Comparison of ENCODE assay signal across 25 cellular contexts in the genomic region with DNA sequence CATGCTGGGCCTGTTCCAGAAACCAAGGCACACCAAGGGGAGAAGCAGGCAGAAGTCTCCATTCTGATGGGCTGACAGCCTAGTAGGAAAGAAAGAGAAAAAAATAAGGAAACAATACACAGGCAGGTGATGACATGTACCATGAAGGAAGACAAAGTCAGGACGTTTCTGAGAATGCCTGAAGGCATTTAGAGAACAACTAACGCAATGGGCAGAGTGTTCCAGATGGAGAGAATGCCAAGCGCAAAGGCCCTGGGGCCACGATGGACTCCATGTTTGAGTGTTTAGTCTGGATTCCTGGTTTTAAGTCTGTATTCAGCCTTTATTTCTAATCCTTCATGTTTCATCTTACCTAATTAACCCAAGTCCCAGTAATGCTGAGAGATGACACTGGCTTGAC.
"Had no signal": no experiment of that assay in that cellular context is flagged by ENCODE, and none has a peak within 500 bp of the region (broad histone marks: within the 10 kb centered on the region; RNA-seq: fewer than 3 reads in every experiment).

No MANE protein-coding gene starts in this region.

- DNase-seq: activated B cell treated with CpG ODN at 0.5 μM for 24 hours; activated CD4-positive, alpha-beta T cell treated with anti-CD3 and anti-CD28 coated beads for 1 hour; activated CD4-positive, alpha-beta T cell treated with anti-CD3 and anti-CD28 coated beads, Interleukin-2, amount 10 ng/mL, durations not matched to agents 24 days and 14 days; activated CD4-positive, alpha-beta T cell treated with anti-CD3 and anti-CD28 coated beads, Interleukin-2, amount 50 U/mL, for 48 hours; activated gamma-delta T cell; activated naive CD4-positive, alpha-beta T cell treated with anti-CD3 and anti-CD28 coated beads for 36 hours; activated T-cell treated with anti-CD3 and anti-CD28 coated beads, Interleukin-2, amount 50 U/mL, for 4 hours; amygdala; KBM-7; NCI-H1092; NCI-H1930; NCI-H2107; NCI-H345; NCI-H510A; NCI-H526 treated with DMSO at 0.1 percent for 48 hours; NCI-H82; RPMI8226; T-cell; T-helper 2 cell; T1000 had no signal

- H3K27ac ChIP-seq: SK-N-MC had no signal

- H3K4me3 Mint-ChIP-seq: activated B cell treated with CpG ODN at 0.5 μM for 24 hours; activated CD4-positive, alpha-beta T cell treated with anti-CD3 and anti-CD28 coated beads, Interleukin-2, amount 10 ng/mL, durations not matched to agents 24 days and 14 days; activated naive CD4-positive, alpha-beta T cell treated with anti-CD3 and anti-CD28 coated beads for 36 hours; activated naive CD8-positive, alpha-beta T cell; activated T-cell treated with anti-CD3 and anti-CD28 coated beads, Interleukin-2, amount 50 U/mL, for 4 hours; T-cell had no signal

- H3K27me3 Mint-ChIP-seq: activated B cell treated with CpG ODN at 0.5 μM for 24 hours; activated naive CD8-positive, alpha-beta T cell; T-cell had no signal

- ATAC-seq: activated T-cell treated with anti-CD3 and anti-CD28 coated beads, Interleukin-2, amount 50 U/mL, for 4 hours; Panc1; Right ventricle myocardium inferior; T-cell had no signal

- H3K4me3 ChIP-seq: SK-N-MC had no signal

- H3K27ac Mint-ChIP-seq: activated B cell treated with CpG ODN at 0.5 μM for 24 hours; activated naive CD4-positive, alpha-beta T cell treated with anti-CD3 and anti-CD28 coated beads for 36 hours; activated naive CD8-positive, alpha-beta T cell; T-cell had no signal

- H3K9me3 Mint-ChIP-seq: activated B cell treated with CpG ODN at 0.5 μM for 24 hours; activated CD4-positive, alpha-beta T cell treated with anti-CD3 and anti-CD28 coated beads, Interleukin-2, amount 10 ng/mL, durations not matched to agents 24 days and 14 days; activated naive CD4-positive, alpha-beta T cell treated with anti-CD3 and anti-CD28 coated beads for 36 hours; activated T-cell treated with anti-CD3 and anti-CD28 coated beads, Interleukin-2, amount 50 U/mL, for 4 hours; T-cell had no signal

- H3K36me3 Mint-ChIP-seq: activated naive CD8-positive, alpha-beta T cell; brain; T-cell had no signal
